Comparison of ENCODE assay signal across 1 cellular context in genomic region chr14:101563352-101563653, GRCh38.
TF ChIP-seq lines count a peak whose summit lies in the region.

No MANE protein-coding gene starts in this region.

TF ChIP-seq in A549, 52 proteins besides CTCF, POLR2A, EP300 and RAD21 (continued from another document):
- TF ChIP-seq REST (IDR thresholded peaks at IDR 0.05) (no peak), EHF (CRISPR knock-in tag; IDR thresholded peaks at IDR 0.05) (no peak), GATA3 (IDR thresholded peaks at IDR 0.05; ENCODE audit: borderline replicate concordance) (no peak), HDAC2 (IDR thresholded peaks at IDR 0.05) (no peak), JUN (IDR thresholded peaks at IDR 0.05) (no peak), MAFK (IDR thresholded peaks at IDR 0.05; ENCODE audit: partially characterized antibody) (no peak), ZFP36 (IDR thresholded peaks at IDR 0.05; ENCODE audit: borderline replicate concordance, partially characterized antibody) (no peak), HEYL (CRISPR knock-in tag; IDR thresholded peaks at IDR 0.05) (no peak), RFX5 (IDR thresholded peaks at IDR 0.05) (no peak), HOXB5 (CRISPR knock-in tag; IDR thresholded peaks at IDR 0.05) (no peak)
- TF ChIP-seq, protein P1, sequence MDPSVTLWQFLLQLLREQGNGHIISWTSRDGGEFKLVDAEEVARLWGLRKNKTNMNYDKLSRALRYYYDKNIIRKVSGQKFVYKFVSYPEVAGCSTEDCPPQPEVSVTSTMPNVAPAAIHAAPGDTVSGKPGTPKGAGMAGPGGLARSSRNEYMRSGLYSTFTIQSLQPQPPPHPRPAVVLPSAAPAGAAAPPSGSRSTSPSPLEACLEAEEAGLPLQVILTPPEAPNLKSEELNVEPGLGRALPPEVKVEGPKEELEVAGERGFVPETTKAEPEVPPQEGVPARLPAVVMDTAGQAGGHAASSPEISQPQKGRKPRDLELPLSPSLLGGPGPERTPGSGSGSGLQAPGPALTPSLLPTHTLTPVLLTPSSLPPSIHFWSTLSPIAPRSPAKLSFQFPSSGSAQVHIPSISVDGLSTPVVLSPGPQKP (IDR thresholded peaks at IDR 0.05; ENCODE audit: low read depth, low read length): no peak
TF ChIP-seq in A549: peak in this region for 0.
